ENCODE assay signal across 12 cellular contexts in the genomic region with DNA sequence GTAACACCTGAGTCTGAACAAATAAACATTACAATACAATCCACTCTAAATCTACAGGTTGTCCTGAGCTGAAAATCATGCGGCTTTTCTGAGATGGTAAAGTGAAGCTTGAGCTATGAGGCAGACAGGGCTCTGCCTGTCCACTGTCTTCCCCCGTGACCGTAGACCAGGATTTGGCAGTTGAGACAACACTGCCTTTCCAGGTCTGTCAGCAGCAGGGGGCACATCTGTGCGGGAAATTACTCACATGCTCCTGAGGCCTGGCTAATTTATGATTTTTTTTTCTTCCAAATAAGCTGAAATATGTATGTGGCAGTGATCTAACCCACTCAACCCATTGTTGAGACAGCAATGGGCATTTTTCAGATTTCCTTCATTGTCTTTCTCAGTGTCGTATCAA.
DNase-seq lines count a peak whose midpoint lies in the region; ATAC-seq, FAIRE-seq and TF ChIP-seq lines count a peak whose summit lies in the region.
"Had no signal": no experiment of that assay in that cellular context is flagged by ENCODE, and none has a peak within 500 bp of the region (broad histone marks: within the 10 kb centered on the region; RNA-seq: fewer than 3 reads in every experiment).

No MANE protein-coding gene starts in this region.

- H3K27ac Mint-ChIP-seq in type B pancreatic cell, result no peak overlapping the region
- H3K27ac Mint-ChIP-seq: activated naive CD8-positive, alpha-beta T cell had no signal

- peaks cover 23% of the 10 kb centered on the region for H4K20me1 ChIP-seq in osteoblast (ENCODE audit: insufficient read depth, low read length)

- H3K4me3 Mint-ChIP-seq in type B pancreatic cell, result no peak overlapping the region
- H3K4me3 Mint-ChIP-seq: activated naive CD8-positive, alpha-beta T cell had no signal

- in situ Hi-C loops in SK-MEL-5 (cut with HindIII; ENCODE audit: low pct_unique_long_range_greater_than_20kb, low sequenced_read_pairs), result no loop called here

- H3K9me3 Mint-ChIP-seq in type B pancreatic cell, result peaks cover 8% of the 10 kb centered on the region

- H3K4me1 ChIP-seq in osteoblast (ENCODE audit: insufficient read depth, low read length), result no peaks in the 10 kb centered on the region

- DNase-seq in EH (ENCODE audit: low read depth) (peak; percentile 59), SK-MEL-5 (ENCODE audit: low read depth, low spot score) (peak; percentile 67), fibroblast of the aortic adventitia (ENCODE audit: low read depth) (peak; percentile 66), osteoblast (ENCODE audit: insufficient read length, low spot score, missing footprints) (no peak), GM19239 (ENCODE audit: insufficient read length, low spot score) (no peak), NCI-H1105 treated with DMSO at 0.1 percent for 48 hours (lab: John Stamatoyannopoulos, UW) (no peak), type B pancreatic cell (ENCODE audit: extremely low spot score, unreplicated experiment) (no peak)
- DNase-seq: activated CD4-positive, alpha-beta T cell treated with anti-CD3 and anti-CD28 coated beads for 4 hours; GDM1; PC-9 had no signal

- no peak overlapping the region for H2AFZ ChIP-seq in osteoblast (ENCODE audit: low read length)
- H2AFZ ChIP-seq: PC-9 had no signal

- H3K4me1 Mint-ChIP-seq in type B pancreatic cell (ENCODE audit: unreplicated experiment), result peaks cover 12% of the 10 kb centered on the region

- H3K36me3 ChIP-seq in osteoblast (ENCODE audit: insufficient read depth, low read length), result no peaks in the 10 kb centered on the region

- H3K27me3 ChIP-seq in osteoblast (ENCODE audit: insufficient read depth, low read length), result no peaks in the 10 kb centered on the region

- peaks cover 10% of the 10 kb centered on the region for H3K36me3 Mint-ChIP-seq in type B pancreatic cell
- H3K36me3 Mint-ChIP-seq: activated naive CD8-positive, alpha-beta T cell had no signal

- no peaks in the 10 kb centered on the region for H3K79me2 ChIP-seq in osteoblast (ENCODE audit: insufficient read depth, low read length)

- no peak for FAIRE-seq in GM19239 (lab: Jason Lieb, UNC)

- ATAC-seq in HG02571 (IDR thresholded peaks at IDR 0.05; ENCODE audit: unreplicated experiment), result no peak

- H3K4me2 ChIP-seq in osteoblast (ENCODE audit: insufficient read depth, low read length), result no peak overlapping the region
- H3K4me2 ChIP-seq: PC-9 had no signal

- H3K9me3 ChIP-seq in osteoblast (ENCODE audit: low read depth, low read length), result peaks cover 1% of the 10 kb centered on the region

- no peaks in the 10 kb centered on the region for H3K27me3 Mint-ChIP-seq in type B pancreatic cell

- TF ChIP-seq CTCF in fibroblast of the aortic adventitia (IDR thresholded peaks at IDR 0.05; ENCODE audit: insufficient read depth, low read length) (peak; percentile 40), osteoblast (IDR thresholded peaks at IDR 0.05; ENCODE audit: extremely low read depth, low read depth, low read length) (peak; percentile 29), type B pancreatic cell (conservative IDR thresholded peaks at IDR 0.05) (no peak)

- no peak overlapping the region for H3K4me3 ChIP-seq in fibroblast of the aortic adventitia (ENCODE audit: low read depth, low read length)
- H3K4me3 ChIP-seq in osteoblast (ENCODE audit: insufficient read depth, low read length), result no peak overlapping the region
- H3K4me3 ChIP-seq: PC-9 had no signal

- no peak overlapping the region for H3K27ac ChIP-seq in osteoblast (ENCODE audit: low read depth, low read length)
- H3K27ac ChIP-seq: PC-9 had no signal

Comparison
In these comparisons a context has a peak if more than half of its experiments do, and no peak if none do; other contexts are left out.
1. DNase-seq: peak in EH (single experiment), SK-MEL-5 (single experiment) and fibroblast of the aortic adventitia (single experiment); none in osteoblast (single experiment), GM19239 (single experiment), NCI-H1105 treated with DMSO at 0.1 percent for 48 hours (single experiment) and type B pancreatic cell (single experiment).